In genomic region chr18:50266248-50266704, GRCh38 we compare ENCODE assay signal across 1 cellular context.
A peak's percentile ranks its signal among the peaks of the same experiment; 100 is the strongest.
TF ChIP-seq lines count a peak whose summit lies in the region.

Gene CFAP53 (minus strand): TSS chr18:50266495. CDS start chr18:50266404, 91 bp downstream.

TF ChIP-seq in HepG2, 621 proteins besides CTCF, POLR2A, EP300 and RAD21 (continued from another document):
- peak; percentile 74 for TF ChIP-seq ZNF687 (CRISPR knock-in tag; IDR thresholded peaks at IDR 0.05)
- TF ChIP-seq ZNF800 (CRISPR knock-in tag; IDR thresholded peaks at IDR 0.05): no peak
- peak; percentile 20; the same call in 1 of the 2 replicates for TF ChIP-seq ZNF263 (CRISPR knock-in tag; IDR thresholded peaks at IDR 0.05)
- TF ChIP-seq PBX3 (CRISPR knock-in tag; IDR thresholded peaks at IDR 0.05; ENCODE audit: borderline replicate concordance): no peak
- TF ChIP-seq ZNF431 (CRISPR knock-in tag; IDR thresholded peaks at IDR 0.05; ENCODE audit: borderline replicate concordance, low read depth): no peak
- no peak for TF ChIP-seq ZNF589 (CRISPR knock-in tag; conservative IDR thresholded peaks at IDR 0.05)
- TF ChIP-seq ZNF343 (CRISPR knock-in tag; IDR thresholded peaks at IDR 0.05): no peak
- TF ChIP-seq SALL1 (CRISPR knock-in tag; IDR thresholded peaks at IDR 0.05): peak; percentile 64; the same call in 1 of the 2 replicates
- TF ChIP-seq PRDM4 (CRISPR knock-in tag; IDR thresholded peaks at IDR 0.05; ENCODE audit: borderline replicate concordance): no peak
- 0 out of 2 replicates have a peak, but pooled peaks have one; percentile 38 for TF ChIP-seq IRF2 (CRISPR knock-in tag; IDR thresholded peaks at IDR 0.05)
- TF ChIP-seq ZNF549 (CRISPR knock-in tag; IDR thresholded peaks at IDR 0.05): no peak
TF ChIP-seq in HepG2: peak in this region for 84.
